1 cellular context compared by ENCODE assay signal in genomic region chr17:31094600-31095238, GRCh38.
TF ChIP-seq lines count a peak whose summit lies in the region.

A gene with protein sequence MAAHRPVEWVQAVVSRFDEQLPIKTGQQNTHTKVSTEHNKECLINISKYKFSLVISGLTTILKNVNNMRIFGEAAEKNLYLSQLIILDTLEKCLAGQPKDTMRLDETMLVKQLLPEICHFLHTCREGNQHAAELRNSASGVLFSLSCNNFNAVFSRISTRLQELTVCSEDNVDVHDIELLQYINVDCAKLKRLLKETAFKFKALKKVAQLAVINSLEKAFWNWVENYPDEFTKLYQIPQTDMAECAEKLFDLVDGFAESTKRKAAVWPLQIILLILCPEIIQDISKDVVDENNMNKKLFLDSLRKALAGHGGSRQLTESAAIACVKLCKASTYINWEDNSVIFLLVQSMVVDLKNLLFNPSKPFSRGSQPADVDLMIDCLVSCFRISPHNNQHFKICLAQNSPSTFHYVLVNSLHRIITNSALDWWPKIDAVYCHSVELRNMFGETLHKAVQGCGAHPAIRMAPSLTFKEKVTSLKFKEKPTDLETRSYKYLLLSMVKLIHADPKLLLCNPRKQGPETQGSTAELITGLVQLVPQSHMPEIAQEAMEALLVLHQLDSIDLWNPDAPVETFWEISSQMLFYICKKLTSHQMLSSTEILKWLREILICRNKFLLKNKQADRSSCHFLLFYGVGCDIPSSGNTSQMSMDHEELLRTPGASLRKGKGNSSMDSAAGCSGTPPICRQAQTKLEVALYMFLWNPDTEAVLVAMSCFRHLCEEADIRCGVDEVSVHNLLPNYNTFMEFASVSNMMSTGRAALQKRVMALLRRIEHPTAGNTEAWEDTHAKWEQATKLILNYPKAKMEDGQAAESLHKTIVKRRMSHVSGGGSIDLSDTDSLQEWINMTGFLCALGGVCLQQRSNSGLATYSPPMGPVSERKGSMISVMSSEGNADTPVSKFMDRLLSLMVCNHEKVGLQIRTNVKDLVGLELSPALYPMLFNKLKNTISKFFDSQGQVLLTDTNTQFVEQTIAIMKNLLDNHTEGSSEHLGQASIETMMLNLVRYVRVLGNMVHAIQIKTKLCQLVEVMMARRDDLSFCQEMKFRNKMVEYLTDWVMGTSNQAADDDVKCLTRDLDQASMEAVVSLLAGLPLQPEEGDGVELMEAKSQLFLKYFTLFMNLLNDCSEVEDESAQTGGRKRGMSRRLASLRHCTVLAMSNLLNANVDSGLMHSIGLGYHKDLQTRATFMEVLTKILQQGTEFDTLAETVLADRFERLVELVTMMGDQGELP (N-terminal part only) (plus strand): TSS chr17:31094977. CDS start chr17:31095310, 333 bp downstream.

TF ChIP-seq in GM23338, 12 proteins besides CTCF, POLR2A, EP300 and RAD21:
- TF ChIP-seq POLR2AphosphoS5 (IDR thresholded peaks at IDR 0.05; ENCODE audit: low read depth) (peak; percentile 79), CREB1 (CRISPR knock-in tag; IDR thresholded peaks at IDR 0.05; ENCODE audit: low read depth) (peak; percentile 93), ZNF331 (CRISPR knock-in tag; IDR thresholded peaks at IDR 0.05; ENCODE audit: low read depth) (no peak)
